1 cellular context compared by ENCODE assay signal in genomic region chr9:38390442-38390841, GRCh38.
TF ChIP-seq lines count a peak whose summit lies in the region.

No MANE protein-coding gene starts in this region.

TF ChIP-seq in K562, 482 proteins besides CTCF, POLR2A, EP300 and RAD21 (continued from another document and continues in another):
- TF ChIP-seq SNAPC5 (CRISPR knock-in tag; IDR thresholded peaks at IDR 0.05) (no peak), CC2D1A (IDR thresholded peaks at IDR 0.05) (no peak), TEAD2 (tag; IDR thresholded peaks at IDR 0.05) (no peak), SRSF9 (IDR thresholded peaks at IDR 0.05; ENCODE audit: borderline replicate concordance, low read depth, low read length) (no peak), CAMTA2 (CRISPR knock-in tag; conservative IDR thresholded peaks at IDR 0.05) (no peak), MXD1 (CRISPR knock-in tag; IDR thresholded peaks at IDR 0.05; ENCODE audit: borderline replicate concordance, poor library complexity, severe bottlenecking) (no peak), HOXB6 (CRISPR knock-in tag; IDR thresholded peaks at IDR 0.05; ENCODE audit: borderline replicate concordance) (no peak), BRCA1 (IDR thresholded peaks at IDR 0.05) (no peak), BRCA1 (CRISPR knock-in tag; IDR thresholded peaks at IDR 0.05) (no peak), CCAR2 (IDR thresholded peaks at IDR 0.05; ENCODE audit: low read depth, low read length) (no peak), ZBTB8A (IDR thresholded peaks at IDR 0.05; ENCODE audit: partially characterized antibody) (no peak), PCBP2 (IDR thresholded peaks at IDR 0.05; ENCODE audit: low read depth, low read length, poor library complexity, severe bottlenecking) (no peak), ZNF583 (CRISPR knock-in tag; IDR thresholded peaks at IDR 0.05) (no peak), PTBP1 (IDR thresholded peaks at IDR 0.05; ENCODE audit: low read depth, low read length) (no peak), NR0B1 (IDR thresholded peaks at IDR 0.05; ENCODE audit: partially characterized antibody) (no peak), ATF7 (IDR thresholded peaks at IDR 0.05) (no peak), CCNT2 (IDR thresholded peaks at IDR 0.05; ENCODE audit: borderline replicate concordance, extremely low read depth, insufficient read length, low read depth, low read length) (peak; percentile 43), AFF1 (IDR thresholded peaks at IDR 0.05; ENCODE audit: low read depth in 1 of 2, partially characterized antibody in 2 of 2) (no peak), ZNF280A (IDR thresholded peaks at IDR 0.05; ENCODE audit: low read depth, partially characterized antibody) (no peak), ZNF165 (CRISPR knock-in tag; IDR thresholded peaks at IDR 0.05; ENCODE audit: borderline replicate concordance) (no peak), RNF2 (IDR thresholded peaks at IDR 0.05) (0 out of 2 replicates have a peak, but pooled peaks have one; percentile 34), EHMT2 (IDR thresholded peaks at IDR 0.05) (no peak), TRIM24 (IDR thresholded peaks at IDR 0.05) (0 out of 4 replicates have a peak, but pooled peaks of 1 of the 2 experiments have one; percentile 17), CXXC5 (CRISPR knock-in tag; IDR thresholded peaks at IDR 0.05) (no peak; the same call in 1 of the 2 replicates), TFAP4 (CRISPR knock-in tag; IDR thresholded peaks at IDR 0.05; ENCODE audit: borderline replicate concordance) (no peak), MYC (IDR thresholded peaks at IDR 0.05; ENCODE audit: low read depth, low read length) (peak; percentile 62; the same call in 1 of the 2 replicates), MYC (CRISPR knock-in tag; IDR thresholded peaks at IDR 0.05; ENCODE audit: borderline replicate concordance, low read depth) (no peak), ZNF232 (CRISPR knock-in tag; IDR thresholded peaks at IDR 0.05) (0 out of 2 replicates have a peak, but pooled peaks have one; percentile 25), COPS2 (conservative IDR thresholded peaks at IDR 0.05) (no peak), SMARCA4 (IDR thresholded peaks at IDR 0.05) (peak; percentile 85), PHTF2 (CRISPR knock-in tag; IDR thresholded peaks at IDR 0.05) (no peak), CBFA2T2 (conservative IDR thresholded peaks at IDR 0.05) (no peak; the same call in 1 of the 2 replicates), MNT (conservative IDR thresholded peaks at IDR 0.05) (no peak; a peak in 1 of 4 replicates), C11orf30 (IDR thresholded peaks at IDR 0.05; ENCODE audit: low read depth) (no peak), ZNF77 (CRISPR knock-in tag; IDR thresholded peaks at IDR 0.05) (no peak), HNRNPL (IDR thresholded peaks at IDR 0.05; ENCODE audit: low read depth, low read length) (no peak), MTA3 (IDR thresholded peaks at IDR 0.05; ENCODE audit: borderline replicate concordance) (no peak), THRB (CRISPR knock-in tag; conservative IDR thresholded peaks at IDR 0.05) (no peak), ZBTB17 (CRISPR knock-in tag; IDR thresholded peaks at IDR 0.05) (no peak), RBM14 (IDR thresholded peaks at IDR 0.05; ENCODE audit: borderline replicate concordance, insufficient read depth, low read depth, low read length) (no peak), ZNF23 (CRISPR knock-in tag; IDR thresholded peaks at IDR 0.05) (no peak), SRF (CRISPR knock-in tag; IDR thresholded peaks at IDR 0.05) (no peak), GABPB2 (CRISPR knock-in tag; conservative IDR thresholded peaks at IDR 0.05) (no peak), ZNF347 (CRISPR knock-in tag; IDR thresholded peaks at IDR 0.05; ENCODE audit: low read depth) (no peak), RFX5 (IDR thresholded peaks at IDR 0.05; ENCODE audit: low read depth, low read length) (no peak), RREB1 (CRISPR knock-in tag; IDR thresholded peaks at IDR 0.05) (no peak), RCOR1 (IDR thresholded peaks at IDR 0.05; ENCODE audit: borderline replicate concordance in 1 of 2, low read depth in 2 of 2, low read length in 2 of 2) (peak; percentile 38 to 93; a peak in 2 of 4 replicates), ZFP36 (IDR thresholded peaks at IDR 0.05; ENCODE audit: low read depth, low read length, partially characterized antibody) (no peak), ZBTB26 (CRISPR knock-in tag; IDR thresholded peaks at IDR 0.05) (no peak), NFRKB (IDR thresholded peaks at IDR 0.05; ENCODE audit: low read depth) (no peak), ZBTB7A (IDR thresholded peaks at IDR 0.05; ENCODE audit: borderline replicate concordance, control insufficient read depth, low read depth, low read length) (no peak; the same call in 1 of the 2 replicates), CHD1 (IDR thresholded peaks at IDR 0.05; ENCODE audit: low read length) (no peak)
